ENCODE assay signal across 1 cellular context in the genomic region with DNA sequence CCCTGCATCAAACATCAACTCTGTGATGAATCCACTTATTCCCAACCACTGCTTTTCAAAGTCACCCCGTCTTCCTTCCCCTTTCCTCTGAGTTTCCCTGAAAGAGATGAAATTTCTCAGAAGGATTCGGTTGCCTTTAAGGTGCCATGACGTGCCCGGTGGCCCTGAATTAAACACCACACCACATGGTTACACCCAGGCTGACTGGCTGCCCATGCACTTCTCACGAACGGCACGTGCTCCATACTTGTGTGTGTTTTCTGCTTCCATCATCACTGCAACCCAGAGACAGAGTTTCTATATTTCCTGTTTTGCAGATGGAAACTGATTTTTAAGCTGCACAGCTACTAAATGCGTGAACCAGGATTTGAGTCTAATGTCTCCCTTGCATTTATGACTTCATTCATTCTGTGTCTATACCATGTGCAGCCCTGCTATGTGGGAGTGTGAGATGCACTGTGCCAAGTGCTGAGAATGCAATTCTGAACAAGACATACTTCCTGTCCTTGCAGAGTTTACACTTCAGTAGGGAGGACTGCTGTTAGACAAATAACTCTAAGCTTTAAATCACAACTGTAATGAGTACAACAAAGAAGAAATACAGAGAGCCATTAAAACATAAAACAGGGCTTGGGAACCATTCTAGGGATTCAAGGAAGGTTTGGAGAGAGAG.
TF ChIP-seq lines count a peak whose summit lies in the region.

No MANE protein-coding gene starts in this region.

TF ChIP-seq in WTC11, 78 proteins besides CTCF, POLR2A, EP300 and RAD21 (continued from another document):
- TF ChIP-seq, protein P1, sequence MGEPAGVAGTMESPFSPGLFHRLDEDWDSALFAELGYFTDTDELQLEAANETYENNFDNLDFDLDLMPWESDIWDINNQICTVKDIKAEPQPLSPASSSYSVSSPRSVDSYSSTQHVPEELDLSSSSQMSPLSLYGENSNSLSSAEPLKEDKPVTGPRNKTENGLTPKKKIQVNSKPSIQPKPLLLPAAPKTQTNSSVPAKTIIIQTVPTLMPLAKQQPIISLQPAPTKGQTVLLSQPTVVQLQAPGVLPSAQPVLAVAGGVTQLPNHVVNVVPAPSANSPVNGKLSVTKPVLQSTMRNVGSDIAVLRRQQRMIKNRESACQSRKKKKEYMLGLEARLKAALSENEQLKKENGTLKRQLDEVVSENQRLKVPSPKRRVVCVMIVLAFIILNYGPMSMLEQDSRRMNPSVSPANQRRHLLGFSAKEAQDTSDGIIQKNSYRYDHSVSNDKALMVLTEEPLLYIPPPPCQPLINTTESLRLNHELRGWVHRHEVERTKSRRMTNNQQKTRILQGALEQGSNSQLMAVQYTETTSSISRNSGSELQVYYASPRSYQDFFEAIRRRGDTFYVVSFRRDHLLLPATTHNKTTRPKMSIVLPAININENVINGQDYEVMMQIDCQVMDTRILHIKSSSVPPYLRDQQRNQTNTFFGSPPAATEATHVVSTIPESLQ (CRISPR knock-in tag; IDR thresholded peaks at IDR 0.05): no peak
- TF ChIP-seq, protein P2, sequence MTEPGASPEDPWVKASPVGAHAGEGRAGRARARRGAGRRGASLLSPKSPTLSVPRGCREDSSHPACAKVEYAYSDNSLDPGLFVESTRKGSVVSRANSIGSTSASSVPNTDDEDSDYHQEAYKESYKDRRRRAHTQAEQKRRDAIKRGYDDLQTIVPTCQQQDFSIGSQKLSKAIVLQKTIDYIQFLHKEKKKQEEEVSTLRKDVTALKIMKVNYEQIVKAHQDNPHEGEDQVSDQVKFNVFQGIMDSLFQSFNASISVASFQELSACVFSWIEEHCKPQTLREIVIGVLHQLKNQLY (CRISPR knock-in tag; IDR thresholded peaks at IDR 0.05): no peak
- TF ChIP-seq, protein P3, sequence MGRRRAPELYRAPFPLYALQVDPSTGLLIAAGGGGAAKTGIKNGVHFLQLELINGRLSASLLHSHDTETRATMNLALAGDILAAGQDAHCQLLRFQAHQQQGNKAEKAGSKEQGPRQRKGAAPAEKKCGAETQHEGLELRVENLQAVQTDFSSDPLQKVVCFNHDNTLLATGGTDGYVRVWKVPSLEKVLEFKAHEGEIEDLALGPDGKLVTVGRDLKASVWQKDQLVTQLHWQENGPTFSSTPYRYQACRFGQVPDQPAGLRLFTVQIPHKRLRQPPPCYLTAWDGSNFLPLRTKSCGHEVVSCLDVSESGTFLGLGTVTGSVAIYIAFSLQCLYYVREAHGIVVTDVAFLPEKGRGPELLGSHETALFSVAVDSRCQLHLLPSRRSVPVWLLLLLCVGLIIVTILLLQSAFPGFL (CRISPR knock-in tag; IDR thresholded peaks at IDR 0.05; ENCODE audit: borderline replicate concordance): no peak
- TF ChIP-seq IRF2 (CRISPR knock-in tag; IDR thresholded peaks at IDR 0.05; ENCODE audit: borderline replicate concordance, low read depth): no peak
- TF ChIP-seq RELA (CRISPR knock-in tag; IDR thresholded peaks at IDR 0.05; ENCODE audit: borderline replicate concordance): no peak
- no peak for TF ChIP-seq RORB (CRISPR knock-in tag; IDR thresholded peaks at IDR 0.05)
- TF ChIP-seq, protein P4, sequence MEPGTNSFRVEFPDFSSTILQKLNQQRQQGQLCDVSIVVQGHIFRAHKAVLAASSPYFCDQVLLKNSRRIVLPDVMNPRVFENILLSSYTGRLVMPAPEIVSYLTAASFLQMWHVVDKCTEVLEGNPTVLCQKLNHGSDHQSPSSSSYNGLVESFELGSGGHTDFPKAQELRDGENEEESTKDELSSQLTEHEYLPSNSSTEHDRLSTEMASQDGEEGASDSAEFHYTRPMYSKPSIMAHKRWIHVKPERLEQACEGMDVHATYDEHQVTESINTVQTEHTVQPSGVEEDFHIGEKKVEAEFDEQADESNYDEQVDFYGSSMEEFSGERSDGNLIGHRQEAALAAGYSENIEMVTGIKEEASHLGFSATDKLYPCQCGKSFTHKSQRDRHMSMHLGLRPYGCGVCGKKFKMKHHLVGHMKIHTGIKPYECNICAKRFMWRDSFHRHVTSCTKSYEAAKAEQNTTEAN (CRISPR knock-in tag; IDR thresholded peaks at IDR 0.05): no peak
- TF ChIP-seq ZNF317 (CRISPR knock-in tag; IDR thresholded peaks at IDR 0.05; ENCODE audit: borderline replicate concordance, low read depth): no peak
